In the genomic region with DNA sequence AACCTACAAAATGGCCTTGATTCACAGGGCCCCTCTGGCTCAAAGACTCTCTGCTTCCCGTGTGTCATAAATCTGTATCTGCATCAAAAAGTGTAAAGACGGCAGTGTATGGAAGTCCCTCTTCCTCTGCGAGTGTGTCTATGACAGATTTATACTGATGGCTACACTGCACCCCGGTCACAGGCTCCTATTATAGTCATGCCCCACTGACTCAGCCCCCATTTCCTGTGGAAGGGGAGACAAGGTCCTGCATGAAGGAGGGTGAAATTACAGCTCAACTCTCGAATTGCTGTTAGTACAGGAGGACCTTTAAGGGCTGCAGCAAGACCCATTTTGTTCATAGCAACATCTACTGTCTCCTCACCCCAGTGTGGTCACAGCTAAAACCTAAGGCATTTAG, we compare ENCODE assay signal across 1 cellular context.
A peak's percentile ranks its signal among the peaks of the same experiment; 100 is the strongest.
TF ChIP-seq lines count a peak whose summit lies in the region.

No MANE protein-coding gene starts in this region.

TF ChIP-seq in SK-N-SH, 30 proteins besides CTCF, POLR2A, EP300 and RAD21 (continued from another document):
- no peak for TF ChIP-seq IRF3 (IDR thresholded peaks at IDR 0.05; ENCODE audit: low read depth, low read length)
- peak; percentile 72 for TF ChIP-seq POLR2AphosphoS5 (IDR thresholded peaks at IDR 0.05; ENCODE audit: low read depth, low read length)
- TF ChIP-seq TAF1 (IDR thresholded peaks at IDR 0.05; ENCODE audit: borderline replicate concordance, low read depth, low read length) = peak; percentile 33; the same call in 1 of the 2 replicates
- peak; percentile 67; the same call in 1 of the 2 replicates for TF ChIP-seq FOSL2 (IDR thresholded peaks at IDR 0.05; ENCODE audit: borderline replicate concordance, low read depth)
- no peak for TF ChIP-seq GATA2 (CRISPR knock-in tag; IDR thresholded peaks at IDR 0.05)
- no peak for TF ChIP-seq EZH2phosphoT487 (IDR thresholded peaks at IDR 0.05; ENCODE audit: borderline replicate concordance, low read depth)
- TF ChIP-seq JUND (IDR thresholded peaks at IDR 0.05) = peak; percentile 78; the same call in 1 of the 2 replicates
- TF ChIP-seq RXRA (IDR thresholded peaks at IDR 0.05; ENCODE audit: borderline replicate concordance, low read depth) = peak; percentile 93
- TF ChIP-seq SIN3A (IDR thresholded peaks at IDR 0.05; ENCODE audit: borderline replicate concordance, low read depth, low read length) = peak; percentile 62; the same call in 1 of the 2 replicates
- peak; percentile 54; the same call in 1 of the 2 replicates for TF ChIP-seq TEAD4 (IDR thresholded peaks at IDR 0.05; ENCODE audit: borderline replicate concordance, insufficient read depth)
- TF ChIP-seq TCF12 (IDR thresholded peaks at IDR 0.05) = peak; percentile 59; the same call in 1 of the 2 replicates
- no peak; the same call in 1 of the 2 replicates for TF ChIP-seq REST (IDR thresholded peaks at IDR 0.05; ENCODE audit: low read depth, low read length)
- TF ChIP-seq, protein P1, sequence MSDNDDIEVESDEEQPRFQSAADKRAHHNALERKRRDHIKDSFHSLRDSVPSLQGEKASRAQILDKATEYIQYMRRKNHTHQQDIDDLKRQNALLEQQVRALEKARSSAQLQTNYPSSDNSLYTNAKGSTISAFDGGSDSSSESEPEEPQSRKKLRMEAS (IDR thresholded peaks at IDR 0.05; ENCODE audit: low read depth) = peak; percentile 46; the same call in 1 of the 2 replicates
- TF ChIP-seq, protein P2, sequence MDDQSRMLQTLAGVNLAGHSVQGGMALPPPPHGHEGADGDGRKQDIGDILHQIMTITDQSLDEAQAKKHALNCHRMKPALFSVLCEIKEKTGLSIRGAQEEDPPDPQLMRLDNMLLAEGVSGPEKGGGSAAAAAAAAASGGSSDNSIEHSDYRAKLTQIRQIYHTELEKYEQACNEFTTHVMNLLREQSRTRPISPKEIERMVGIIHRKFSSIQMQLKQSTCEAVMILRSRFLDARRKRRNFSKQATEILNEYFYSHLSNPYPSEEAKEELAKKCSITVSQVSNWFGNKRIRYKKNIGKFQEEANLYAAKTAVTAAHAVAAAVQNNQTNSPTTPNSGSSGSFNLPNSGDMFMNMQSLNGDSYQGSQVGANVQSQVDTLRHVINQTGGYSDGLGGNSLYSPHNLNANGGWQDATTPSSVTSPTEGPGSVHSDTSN (IDR thresholded peaks at IDR 0.05) = peak; percentile 91
- TF ChIP-seq NRF1 (IDR thresholded peaks at IDR 0.05; ENCODE audit: low read depth, low read length) = no peak
- no peak for TF ChIP-seq RCOR1 (IDR thresholded peaks at IDR 0.05; ENCODE audit: low read length)
- TF ChIP-seq SMC3 (IDR thresholded peaks at IDR 0.05; ENCODE audit: low read depth, low read length) = no peak
TF ChIP-seq in SK-N-SH: peak in this region for 12.
